Comparison of ENCODE assay signal across 8 cellular contexts in genomic region chr3:158845748-158846350, GRCh38. TPM values are rescaled to one million over a fixed set of nuclear protein-coding genes. Genes with fewer than 3 reads are reported as not detected.
DNase-seq lines count a peak whose midpoint lies in the region; ATAC-seq and TF ChIP-seq lines count a peak whose summit lies in the region.

No MANE protein-coding gene starts in this region.

- peak; percentile 71 for ATAC-seq in activated CD4-positive, alpha-beta T cell treated with anti-CD3 and anti-CD28 coated beads for 36 hours
- peak; percentile 51 for ATAC-seq in GM21619 (IDR thresholded peaks at IDR 0.05; ENCODE audit: unreplicated experiment)

- in situ Hi-C loops in SK-MEL-5 (cut with HindIII; ENCODE audit: low pct_unique_long_range_greater_than_20kb, low sequenced_read_pairs) = no loop called here

- H3K27ac ChIP-seq in MM.1S (ENCODE audit: low read length) = no peak overlapping the region
- H3K27ac ChIP-seq in coronary artery = no peak overlapping the region

- no peaks in the 10 kb centered on the region for H3K36me3 Mint-ChIP-seq in activated CD4-positive, alpha-beta T cell treated with anti-CD3 and anti-CD28 coated beads for 36 hours (ENCODE audit: low read depth)

- TF ChIP-seq CTCF in MM.1S (IDR thresholded peaks at IDR 0.05; ENCODE audit: low read length) (peak; percentile 85), coronary artery (IDR thresholded peaks at IDR 0.05) (peak; percentile 43)

- H3K9ac ChIP-seq in MM.1S (ENCODE audit: low read length) = no peak overlapping the region

- H3K36me3 ChIP-seq in MM.1S (replicated peaks; ENCODE audit: insufficient read depth, low read length) = no peaks in the 10 kb centered on the region

- H3K4me3 ChIP-seq in MM.1S (ENCODE audit: low read length) (no peak overlapping the region), coronary artery (no peak overlapping the region)

- peaks cover 6% of the 10 kb centered on the region for H3K4me1 Mint-ChIP-seq in activated CD4-positive, alpha-beta T cell treated with anti-CD3 and anti-CD28 coated beads for 36 hours

- H3K27ac Mint-ChIP-seq in activated CD4-positive, alpha-beta T cell treated with anti-CD3 and anti-CD28 coated beads for 36 hours = no peak overlapping the region

- no peaks in the 10 kb centered on the region; the same call in 1 of the 2 replicates for H3F3A ChIP-seq in MM.1S (ENCODE audit: insufficient read depth, low read length)

- H3K79me2 ChIP-seq in MM.1S (ENCODE audit: low read length) = no peaks in the 10 kb centered on the region

- no peaks in the 10 kb centered on the region for H4K20me1 ChIP-seq in MM.1S (ENCODE audit: insufficient read depth, low read length)

- POLR2A ChIA-PET in activated CD4-positive, alpha-beta T cell treated with anti-CD3 and anti-CD28 coated beads for 36 hours (lab: Charles Lee) = no interaction called here

- no peaks in the 10 kb centered on the region for H3K9me2 ChIP-seq in MM.1S (replicated peaks; ENCODE audit: insufficient read depth, low read length)

- peaks cover 2% of the 10 kb centered on the region for H3K27me3 Mint-ChIP-seq in activated CD4-positive, alpha-beta T cell treated with anti-CD3 and anti-CD28 coated beads for 36 hours

- no peak overlapping the region for H3K4me3 Mint-ChIP-seq in activated CD4-positive, alpha-beta T cell treated with anti-CD3 and anti-CD28 coated beads for 36 hours

- no peaks in the 10 kb centered on the region for H3K9me3 Mint-ChIP-seq in activated CD4-positive, alpha-beta T cell treated with anti-CD3 and anti-CD28 coated beads for 36 hours (ENCODE audit: low read depth)

- peak overlapping the region; percentile 31 for H3K4me2 ChIP-seq in MM.1S (ENCODE audit: low read depth, low read length)

- DNase-seq in activated CD4-positive, alpha-beta T cell treated with anti-CD3 and anti-CD28 coated beads for 36 hours = peak; percentile 48
- no peak for DNase-seq in activated CD4-positive, alpha-beta T cell treated with anti-CD3 and anti-CD28 coated beads for 1 hour
- peak; percentile 80 for DNase-seq in MM.1S
- peak; percentile 56 for DNase-seq in SK-MEL-5 (ENCODE audit: low read depth, low spot score)
- no peak for DNase-seq in coronary artery (ENCODE audit: low spot score)
- DNase-seq in midbrain (lab: John Stamatoyannopoulos, UW) = peak; percentile 8
- no peak for DNase-seq in posterior cingulate gyrus

- no peaks in the 10 kb centered on the region for H3K27me3 ChIP-seq in MM.1S (replicated peaks; ENCODE audit: insufficient read depth, low read length)

- no peaks in the 10 kb centered on the region for H3K9me3 ChIP-seq in MM.1S (replicated peaks; ENCODE audit: insufficient read depth, low read length)

- peak overlapping the region; percentile 32 for H2AFZ ChIP-seq in MM.1S (ENCODE audit: low read length)

- peaks cover 31% of the 10 kb centered on the region for H3K4me1 ChIP-seq in MM.1S (ENCODE audit: low read length)

- CTCF ChIA-PET in activated CD4-positive, alpha-beta T cell treated with anti-CD3 and anti-CD28 coated beads for 36 hours (lab: Charles Lee) = interaction anchor here (0.6 to 5.5 kb wide), 18 partner anchors 10 to 1636 kb away, joined by 3 to 58 read pairs (median 4); no protein-coding TSS in a partner anchor

- intact Hi-C loops in activated CD4-positive, alpha-beta T cell treated with anti-CD3 and anti-CD28 coated beads for 36 hours (cut with DNase I, micrococcal nuclease) = loop anchor here (1.0 to 10.0 kb wide), 3 partner anchors 414 to 1159 kb away; no protein-coding TSS in a partner anchor
- intact Hi-C loops in posterior cingulate gyrus (cut with DNase I) = loop anchor here (1.0 kb wide), 1 partner anchor 414 kb away; no protein-coding TSS in a partner anchor

RNA-seq across cellular contexts. Expression of gene MFSD1, which starts 44.0 kb away (rescaled TPM):
- 10 to 100 TPM in 1 of 2 experiments, 1 to 10 TPM in 1; 6.9 to 13.1 TPM for total RNA-seq in activated CD4-positive, alpha-beta T cell treated with anti-CD3 and anti-CD28 coated beads for 36 hours
- total RNA-seq in SK-MEL-5 (2014; rRNA removed; shearing (Covaris generic)) = 58.3 and 62.4 TPM in 2 replicates
- 39.6 and 43.0 TPM in 2 replicates for polyA plus RNA-seq in SK-MEL-5 (2015; cell fraction: cytosol; rRNA removed)
- polyA plus RNA-seq in SK-MEL-5 (2015; cell fraction: nucleus; rRNA removed) = 26.0 and 28.5 TPM in 2 replicates

Comparison
In these comparisons a context has a peak if more than half of its experiments do, and no peak if none do; other contexts are left out.
1. DNase-seq: peak in activated CD4-positive, alpha-beta T cell treated with anti-CD3 and anti-CD28 coated beads for 36 hours (single experiment), MM.1S (single experiment), SK-MEL-5 (single experiment) and midbrain (single experiment); none in activated CD4-positive, alpha-beta T cell treated with anti-CD3 and anti-CD28 coated beads for 1 hour (single experiment), coronary artery (single experiment) and posterior cingulate gyrus (0 of 10).